Comparison of ENCODE assay signal across 9 cellular contexts in genomic region chr1:65059930-65060538, GRCh38.
DNase-seq lines count a peak whose midpoint lies in the region; ATAC-seq and TF ChIP-seq lines count a peak whose summit lies in the region.
"Had no signal": no experiment of that assay in that cellular context is flagged by ENCODE, and none has a peak within 500 bp of the region (broad histone marks: within the 10 kb centered on the region; RNA-seq: fewer than 3 reads in every experiment).

No MANE protein-coding gene starts in this region.

- ATAC-seq in Panc1 (no peak), GM21390 (IDR thresholded peaks at IDR 0.05; ENCODE audit: unreplicated experiment) (no peak)
- no peak for ATAC-seq in activated naive CD4-positive, alpha-beta T cell treated with anti-CD3 and anti-CD28 coated beads, Interleukin-2, amount 50 U/mL, for 72 hours

- peaks cover 5 to 14% of the 10 kb centered on the region in 2 donors for H3K36me3 Mint-ChIP-seq in activated naive CD4-positive, alpha-beta T cell treated with anti-CD3 and anti-CD28 coated beads, Interleukin-2, amount 50 U/mL, for 72 hours

- CTCF ChIA-PET in Panc1 (lab: Charles Lee), result no interaction called here

- no TSS peak for BruUV-seq in Panc1 (replicated peaks; lab: Mats Ljungman, UMichigan)

- H3K27me3 ChIP-seq in Panc1 (ENCODE audit: control insufficient read depth, insufficient read depth, low read length), result peaks cover 7% of the 10 kb centered on the region
- no peaks in the 10 kb centered on the region for H3K27me3 ChIP-seq in fibroblast of lung (ENCODE audit: control insufficient read depth, insufficient read depth, low read length)

- no peak overlapping the region for H3K4me2 ChIP-seq in fibroblast of lung (ENCODE audit: extremely low read depth, insufficient read depth, low read length)

- H3K9ac ChIP-seq in fibroblast of lung (ENCODE audit: insufficient read depth, low read length), result no peak overlapping the region

- no peaks in the 10 kb centered on the region for H3K79me2 ChIP-seq in fibroblast of lung (ENCODE audit: control insufficient read depth, insufficient read depth, low read length)

- no peak overlapping the region for H3K27ac ChIP-seq in Panc1 (ENCODE audit: low read length)
- H3K27ac ChIP-seq in fibroblast of lung (ENCODE audit: insufficient read depth, low read length), result no peak overlapping the region

- DNase-seq in A172 (ENCODE audit: low spot score) (peak; percentile 37), Panc1 (ENCODE audit: low read depth, low spot score) (no peak), fibroblast of lung (ENCODE audit: low read depth in 2 of 2) (peak; percentile 27 to 72), pons (ENCODE audit: low spot score) (peak; percentile 51), NCI-H510A (lab: John Stamatoyannopoulos, UW) (no peak)
- DNase-seq in activated naive CD4-positive, alpha-beta T cell treated with anti-CD3 and anti-CD28 coated beads, Interleukin-2, amount 50 U/mL, for 72 hours (ENCODE audit: low spot score in 2 of 2), result no peak

- H3K36me3 ChIP-seq in Panc1 (ENCODE audit: control insufficient read depth, insufficient read depth, low read length) (no peaks in the 10 kb centered on the region), fibroblast of lung (ENCODE audit: control insufficient read depth, insufficient read depth, low read length) (no peaks in the 10 kb centered on the region)

- H3K4me3 ChIP-seq in Panc1 (ENCODE audit: low read depth in 2 of 2, low read length in 2 of 2), result no peak overlapping the region
- H3K4me3 ChIP-seq in fibroblast of lung (replicated peaks in 1 of 4; ENCODE audit: control extremely low read depth in 1 of 4, insufficient read depth in 1 of 4, low read depth in 3 of 4, low read length in 4 of 4), result no peak overlapping the region

- no peak overlapping the region for H2AFZ ChIP-seq in fibroblast of lung (ENCODE audit: low read length)

- peak; percentile 44 for TF ChIP-seq CTCF in GM12873 (IDR thresholded peaks at IDR 0.05; ENCODE audit: insufficient read depth, low read depth, low read length, missing control alignments)
- peak; percentile 68; the same call in 1 of the 2 replicates for TF ChIP-seq CTCF in Panc1 (IDR thresholded peaks at IDR 0.05)
- TF ChIP-seq CTCF in fibroblast of lung (conservative IDR thresholded peaks at IDR 0.05 in 1 of 2, IDR thresholded peaks at IDR 0.05 in 1 of 2; ENCODE audit: low read depth in 1 of 2, low read length in 2 of 2), result peak; percentile 31 to 65

- H3K4me1 ChIP-seq in Panc1 (ENCODE audit: control insufficient read depth, insufficient read depth, low read length), result no peaks in the 10 kb centered on the region
- H3K4me1 ChIP-seq in fibroblast of lung (ENCODE audit: control insufficient read depth, extremely low read depth, insufficient read depth, low read length), result no peaks in the 10 kb centered on the region

- POLR2A ChIA-PET in Panc1 (lab: Charles Lee), result no interaction called here

- no peak overlapping the region for H3K27ac Mint-ChIP-seq in activated naive CD4-positive, alpha-beta T cell treated with anti-CD3 and anti-CD28 coated beads, Interleukin-2, amount 50 U/mL, for 72 hours
- H3K27ac Mint-ChIP-seq: dendritic cell treated with granulocyte-macrophage colony-stimulating factor and Interleukin-4, amounts not matched to agents 40 ng/mL and 50 ng/mL, for 4 days had no signal

- in situ Hi-C loops in Panc1 (cut with HindIII; ENCODE audit: low pct_unique_long_range_greater_than_20kb, low sequenced_read_pairs), result no loop called here

- intact Hi-C loops in Panc1 (cut with micrococcal nuclease; ENCODE audit: unreplicated experiment), result loop anchor here (1.0 to 10.0 kb wide), 3 partner anchors 148 to 627 kb away; partner anchors contain the start of genes LEPR and LEPROT

- no peaks in the 10 kb centered on the region for H3K9me3 Mint-ChIP-seq in activated naive CD4-positive, alpha-beta T cell treated with anti-CD3 and anti-CD28 coated beads, Interleukin-2, amount 50 U/mL, for 72 hours
- H3K9me3 Mint-ChIP-seq: dendritic cell treated with granulocyte-macrophage colony-stimulating factor and Interleukin-4, amounts not matched to agents 40 ng/mL and 50 ng/mL, for 4 days had no signal

- no peaks in the 10 kb centered on the region for H3K9me3 ChIP-seq in Panc1 (ENCODE audit: control insufficient read depth, insufficient read depth, low read depth, low read length)
- no peaks in the 10 kb centered on the region for H3K9me3 ChIP-seq in fibroblast of lung (ENCODE audit: control insufficient read depth, insufficient read depth, low read depth, low read length)

- H4K20me1 ChIP-seq in fibroblast of lung (ENCODE audit: control insufficient read depth, extremely low read depth, insufficient read depth, low read length), result no peaks in the 10 kb centered on the region

Comparison
In these comparisons a context has a peak if more than half of its experiments do, and no peak if none do; other contexts are left out.
1. DNase-seq: peak in A172 (single experiment), fibroblast of lung (2 of 2) and pons (single experiment); none in Panc1 (single experiment), NCI-H510A (single experiment) and activated naive CD4-positive, alpha-beta T cell treated with anti-CD3 and anti-CD28 coated beads, Interleukin-2, amount 50 U/mL, for 72 hours (0 of 2).
2. Peak in every context shown above with its lines, with median percentiles within 50 percentile points of each other: CTCF ChIP-seq.